Comparison of ENCODE assay signal across 1 cellular context in genomic region chr7:74417419-74417971, GRCh38.
A peak's percentile ranks its signal among the peaks of the same experiment; 100 is the strongest.
TF ChIP-seq lines count a peak whose summit lies in the region.

No MANE protein-coding gene starts in this region.

TF ChIP-seq in K562, 482 proteins besides CTCF, POLR2A, EP300 and RAD21 (continued from another document and continues in another):
- TF ChIP-seq STAG1 (CRISPR knock-in tag; IDR thresholded peaks at IDR 0.05; ENCODE audit: borderline replicate concordance) (peak; percentile 100), ETV5 (CRISPR knock-in tag; IDR thresholded peaks at IDR 0.05; ENCODE audit: low read depth) (peak; percentile 30; the same call in 1 of the 2 replicates), GTF2B (IDR thresholded peaks at IDR 0.05; ENCODE audit: extremely low read depth, insufficient read length) (no peak), ZEB2 (IDR thresholded peaks at IDR 0.05) (no peak), CXXC5 (CRISPR knock-in tag; IDR thresholded peaks at IDR 0.05) (no peak), DEAF1 (CRISPR knock-in tag; IDR thresholded peaks at IDR 0.05) (peak; percentile 96), JUND (IDR thresholded peaks at IDR 0.05; ENCODE audit: borderline replicate concordance, low read depth, low read length) (0 out of 2 replicates have a peak, but pooled peaks have one; percentile 35), JUND (tag; IDR thresholded peaks at IDR 0.05; ENCODE audit: borderline replicate concordance, low read depth, low read length) (no peak; the same call in 2 of the 3 replicates), SRF (CRISPR knock-in tag; IDR thresholded peaks at IDR 0.05) (peak in 1 of 2 experiments; percentile 65; a peak in 1 of 4 replicates), HDAC2 (IDR thresholded peaks at IDR 0.05) (0 out of 2 replicates have a peak, but pooled peaks have one; percentile 42), CTBP1 (IDR thresholded peaks at IDR 0.05; ENCODE audit: borderline replicate concordance) (peak; percentile 64; the same call in 1 of the 2 replicates), MTA2 (IDR thresholded peaks at IDR 0.05; ENCODE audit: low read depth) (0 out of 2 replicates have a peak, but pooled peaks have one; percentile 24), RCOR1 (IDR thresholded peaks at IDR 0.05; ENCODE audit: borderline replicate concordance in 1 of 2, low read depth in 2 of 2, low read length in 2 of 2) (peak in 1 of 2 experiments; percentile 57; a peak in 2 of 4 replicates), SOX6 (IDR thresholded peaks at IDR 0.05) (0 out of 2 replicates have a peak, but pooled peaks have one; percentile 14), LCOR (CRISPR knock-in tag; IDR thresholded peaks at IDR 0.05) (0 out of 2 replicates have a peak, but pooled peaks have one; percentile 59), ZZZ3 (IDR thresholded peaks at IDR 0.05) (no peak), TOE1 (IDR thresholded peaks at IDR 0.05; ENCODE audit: borderline replicate concordance) (peak; percentile 17; the same call in 1 of the 2 replicates), TOE1 (CRISPR knock-in tag; IDR thresholded peaks at IDR 0.05; ENCODE audit: borderline replicate concordance, low read depth) (no peak), CREM (IDR thresholded peaks at IDR 0.05; ENCODE audit: low read depth) (peak; percentile 52; the same call in 1 of the 2 replicates), ZMIZ1 (IDR thresholded peaks at IDR 0.05; ENCODE audit: low read depth in 2 of 2, low read length in 2 of 2) (peak in 1 of 2 experiments; percentile 32; a peak in 1 of 4 replicates), U2AF1 (optimal IDR thresholded peaks at IDR 0.05; ENCODE audit: low read depth, low read length) (no peak), ATF7 (IDR thresholded peaks at IDR 0.05) (0 out of 2 replicates have a peak, but pooled peaks have one; percentile 19), NFXL1 (CRISPR knock-in tag; IDR thresholded peaks at IDR 0.05) (no peak), PTBP1 (IDR thresholded peaks at IDR 0.05; ENCODE audit: low read depth, low read length) (no peak), DACH1 (IDR thresholded peaks at IDR 0.05; ENCODE audit: partially characterized antibody) (no peak), CC2D1A (IDR thresholded peaks at IDR 0.05) (peak; percentile 89), MAZ (CRISPR knock-in tag; conservative IDR thresholded peaks at IDR 0.05 in 1 of 2, IDR thresholded peaks at IDR 0.05 in 1 of 2) (peak in 1 of 2 experiments; percentile 39; a peak in 1 of 4 replicates), HDAC1 (IDR thresholded peaks at IDR 0.05) (peak in 1 of 2 experiments; percentile 64; a peak in 1 of 4 replicates), MYC (IDR thresholded peaks at IDR 0.05; ENCODE audit: low read depth, low read length) (peak; percentile 35; the same call in 1 of the 2 replicates), MYC (CRISPR knock-in tag; IDR thresholded peaks at IDR 0.05; ENCODE audit: borderline replicate concordance, low read depth) (no peak), PCBP1 (IDR thresholded peaks at IDR 0.05; ENCODE audit: low read depth, low read length, poor library complexity, severe bottlenecking) (no peak), ZNF184 (CRISPR knock-in tag; IDR thresholded peaks at IDR 0.05) (no peak), TARDBP (IDR thresholded peaks at IDR 0.05) (0 out of 2 replicates have a peak, but pooled peaks have one; percentile 40), ESRRA (IDR thresholded peaks at IDR 0.05; ENCODE audit: borderline replicate concordance, low read depth) (peak; percentile 28; the same call in 1 of the 2 replicates), ZNF384 (IDR thresholded peaks at IDR 0.05; ENCODE audit: low read depth, low read length) (peak; percentile 63), YY1 (IDR thresholded peaks at IDR 0.05; ENCODE audit: borderline replicate concordance in 1 of 3, control insufficient read depth in 1 of 3, extremely low read depth in 1 of 3, insufficient read depth in 3 of 3, insufficient read length in 1 of 3, insufficient replicate concordance in 2 of 3, low read depth in 1 of 3, low read length in 2 of 3) (peak in 1 of 3 experiments; percentile 39), NCOA4 (IDR thresholded peaks at IDR 0.05; ENCODE audit: partially characterized antibody) (no peak), PHB (CRISPR knock-in tag; IDR thresholded peaks at IDR 0.05) (0 out of 2 replicates have a peak, but pooled peaks have one; percentile 49), HCFC1 (IDR thresholded peaks at IDR 0.05; ENCODE audit: low read depth, low read length) (peak; percentile 9; the same call in 1 of the 2 replicates), L3MBTL2 (IDR thresholded peaks at IDR 0.05) (0 out of 2 replicates have a peak, but pooled peaks have one; percentile 28), ZBTB7A (IDR thresholded peaks at IDR 0.05; ENCODE audit: borderline replicate concordance, control insufficient read depth, low read depth, low read length) (peak; percentile 85; the same call in 1 of the 2 replicates), CHD7 (IDR thresholded peaks at IDR 0.05; ENCODE audit: low read depth, low read length) (no peak), KLF16 (IDR thresholded peaks at IDR 0.05) (peak; percentile 58; the same call in 1 of the 2 replicates), TCF7L2 (IDR thresholded peaks at IDR 0.05; ENCODE audit: low read depth, low read length) (0 out of 2 replicates have a peak, but pooled peaks have one; percentile 28), TFAP4 (CRISPR knock-in tag; IDR thresholded peaks at IDR 0.05; ENCODE audit: borderline replicate concordance) (peak; percentile 59; the same call in 1 of the 2 replicates), GATAD2A (IDR thresholded peaks at IDR 0.05) (peak; percentile 11; the same call in 1 of the 2 replicates), SIN3A (IDR thresholded peaks at IDR 0.05; ENCODE audit: borderline replicate concordance in 2 of 2, control insufficient read depth in 1 of 2, low read depth in 2 of 2, low read length in 2 of 2) (no peak), ZNF583 (CRISPR knock-in tag; IDR thresholded peaks at IDR 0.05) (no peak), BHLHE40 (IDR thresholded peaks at IDR 0.05; ENCODE audit: low read length) (peak; percentile 66; the same call in 1 of the 2 replicates), RB1 (IDR thresholded peaks at IDR 0.05; ENCODE audit: low read depth) (peak; percentile 76; the same call in 1 of the 2 replicates)
